Comparison of ENCODE assay signal across 13 cellular contexts in the genomic region with DNA sequence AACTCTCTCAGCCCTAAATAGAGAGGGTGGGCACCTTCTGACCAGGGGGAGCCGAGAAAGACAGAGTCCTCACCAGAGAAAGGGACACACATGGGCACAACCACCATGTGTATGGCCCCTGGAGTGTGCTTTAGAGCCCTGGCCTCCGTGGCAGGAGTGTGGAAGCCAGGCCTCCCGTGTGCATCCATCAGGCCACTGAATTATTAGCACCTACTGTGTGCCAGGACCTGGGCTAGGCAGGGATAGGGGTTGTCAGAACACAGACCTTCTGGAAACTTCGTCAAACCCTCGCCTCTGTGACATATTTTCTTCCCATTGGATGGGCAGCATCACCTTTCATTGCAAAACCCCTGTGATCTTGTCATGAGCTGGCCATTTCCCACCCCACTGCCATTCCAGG.
A peak's percentile ranks its signal among the peaks of the same experiment; 100 is the strongest.
DNase-seq lines count a peak whose midpoint lies in the region; ATAC-seq, FAIRE-seq and TF ChIP-seq lines count a peak whose summit lies in the region.
"Had no signal": no experiment of that assay in that cellular context is flagged by ENCODE, and none has a peak within 500 bp of the region (broad histone marks: within the 10 kb centered on the region; RNA-seq: fewer than 3 reads in every experiment).

No MANE protein-coding gene starts in this region.

- peaks cover 0 to 2% (median 0%) of the 10 kb centered on the region in 4 donors for H3K36me3 ChIP-seq in liver (ENCODE audit: control insufficient read depth in 4 of 4, insufficient read depth in 3 of 4, low read depth in 1 of 4, low read length in 3 of 4)
- peaks cover 43 to 71% of the 10 kb centered on the region in 2 experiments for H3K36me3 ChIP-seq in HepG2 (replicated peaks in 1 of 2; ENCODE audit: control insufficient read depth in 1 of 2, insufficient read depth in 2 of 2, low read length in 2 of 2)
- H3K36me3 ChIP-seq in uterus: no peaks in the 10 kb centered on the region

- POLR2A ChIA-PET in HepG2 (lab: Yijun Ruan, JAX): no interaction called here

- no peaks in the 10 kb centered on the region for H3K9me3 Mint-ChIP-seq in osteocyte (ENCODE audit: unreplicated experiment)

- peaks cover 76% of the 10 kb centered on the region for H3K4me1 Mint-ChIP-seq in osteocyte (ENCODE audit: unreplicated experiment)

- TF ChIP-seq POLR2A in HepG2 (IDR thresholded peaks at IDR 0.05; ENCODE audit: insufficient read depth in 1 of 2, low read depth in 2 of 2, low read length in 2 of 2): no peak
- no peak for TF ChIP-seq POLR2A in uterus (IDR thresholded peaks at IDR 0.05)

- H2AFZ ChIP-seq in HepG2 (ENCODE audit: low read length): no peak overlapping the region

- 88% methylated on average over 5 of the region's 5 CpGs for WGBS in liver
- whole genome bisulfite sequencing in HepG2 (ENCODE audit: low lambda C conversion rate): 90% methylated on average over 4 of the region's 5 CpGs

- intact Hi-C loops in HepG2 (cut with micrococcal nuclease; ENCODE audit: unreplicated experiment): no loop called here
- intact Hi-C loops in dorsolateral prefrontal cortex (cut with DNase I): loop anchor here (2.0 to 5.0 kb wide), 3 partner anchors 75 to 175 kb away; no protein-coding TSS in a partner anchor
- intact Hi-C loops in uterus (cut with DNase I; ENCODE audit: low total_unique reads): no loop called here

- H3K4me3 ChIP-seq in liver (ENCODE audit: low read depth in 1 of 3, low read length in 3 of 3) (no peak overlapping the region), HepG2 (replicated peaks in 1 of 3; ENCODE audit: insufficient read depth in 1 of 3, low read depth in 2 of 3, low read length in 3 of 3) (no peak overlapping the region), dorsolateral prefrontal cortex (no peak overlapping the region), uterus (no peak overlapping the region)

- H3K9me3 ChIP-seq in liver (ENCODE audit: control insufficient read depth in 4 of 4, low read length in 3 of 4) (no peaks in the 10 kb centered on the region), HepG2 (ENCODE audit: low read length) (no peaks in the 10 kb centered on the region), uterus (no peaks in the 10 kb centered on the region)
- H3K9me3 ChIP-seq: BE2C had no signal

- CTCF ChIA-PET in HepG2 (lab: Yijun Ruan, JAX; ENCODE audit: low intra/inter-chr PET ratio, low total read pairs): no interaction called here

- DNase-seq in HepG2 (ENCODE audit: low spot score) (no peak), dorsolateral prefrontal cortex (no peak), osteocyte (ENCODE audit: extremely low spot score, unreplicated experiment) (no peak), uterus (no peak), Kasumi-1 (lab: John Stamatoyannopoulos, UW) (no peak), foreskin keratinocyte (no peak), AML-193 (lab: John Stamatoyannopoulos, UW) (no peak)
- DNase-seq: activated gamma-delta T cell treated with Interleukin-2 at 50 U/mL for 16 hours, BE2C, NCI-H1694, retina had no signal

- H3K27me3 ChIP-seq in liver (ENCODE audit: control insufficient read depth in 4 of 4, insufficient read depth in 4 of 4, low read length in 3 of 4) (no peaks in the 10 kb centered on the region), HepG2 (ENCODE audit: control insufficient read depth in 1 of 2, insufficient read depth in 2 of 2, low read length in 2 of 2) (no peaks in the 10 kb centered on the region), dorsolateral prefrontal cortex (no peaks in the 10 kb centered on the region), uterus (no peaks in the 10 kb centered on the region), foreskin keratinocyte (no peaks in the 10 kb centered on the region)
- H3K27me3 ChIP-seq: BE2C had no signal

- H3K27ac ChIP-seq in liver (ENCODE audit: low read depth in 1 of 2, low read length in 2 of 2) (peak overlapping the region; percentile 53 to 83), HepG2 (ENCODE audit: extremely low read length, insufficient read depth, low read length) (no peak overlapping the region), dorsolateral prefrontal cortex (peak overlapping the region; percentile 16 to 91 (median 83)), uterus (peak overlapping the region; percentile 93 to 94), foreskin keratinocyte (no peak overlapping the region)
- H3K27ac ChIP-seq: VCaP had no signal

- no TSS peak for BruUV-seq in HepG2 (replicated peaks; lab: Mats Ljungman, UMichigan)

- H3K4me2 ChIP-seq in HepG2 (ENCODE audit: low read depth, low read length): no peak overlapping the region

- FAIRE-seq in HepG2 (lab: Jason Lieb, UNC): no peak

- peaks cover 30 to 59% (median 49%) of the 10 kb centered on the region in 4 donors for H3K4me1 ChIP-seq in liver (ENCODE audit: control insufficient read depth in 4 of 4, insufficient read depth in 4 of 4, low read length in 3 of 4)
- H3K4me1 ChIP-seq in HepG2 (ENCODE audit: insufficient read depth, low read length): peaks cover 52% of the 10 kb centered on the region
- H3K4me1 ChIP-seq in uterus: peaks cover 23 to 59% of the 10 kb centered on the region in 2 donors
- peaks cover 31% of the 10 kb centered on the region for H3K4me1 ChIP-seq in foreskin keratinocyte

- peak overlapping the region; percentile 76 for H3K27ac Mint-ChIP-seq in osteocyte (ENCODE audit: unreplicated experiment)

- no peak overlapping the region for H3K9ac ChIP-seq in liver (ENCODE audit: low read depth in 1 of 2, low read length in 2 of 2)
- H3K9ac ChIP-seq in HepG2 (ENCODE audit: insufficient read depth, low read depth, low read length): no peak overlapping the region

- H3K27me3 Mint-ChIP-seq in osteocyte (ENCODE audit: unreplicated experiment): no peaks in the 10 kb centered on the region

- TF ChIP-seq CTCF in liver (IDR thresholded peaks at IDR 0.05; ENCODE audit: low read depth, low read length, missing input control) (no peak), HepG2 (CRISPR knock-in tag; IDR thresholded peaks at IDR 0.05) (no peak), dorsolateral prefrontal cortex (IDR thresholded peaks at IDR 0.05 in 54 of 56, conservative IDR thresholded peaks at IDR 0.05 in 2 of 56; ENCODE audit: low read depth in 1 of 56, partially characterized antibody in 56 of 56) (no peak), osteocyte (IDR thresholded peaks at IDR 0.05) (no peak), uterus (IDR thresholded peaks at IDR 0.05) (no peak), foreskin keratinocyte (conservative IDR thresholded peaks at IDR 0.05) (no peak)

- peaks cover 2% of the 10 kb centered on the region for H3K79me2 ChIP-seq in HepG2 (ENCODE audit: insufficient read depth, low read length)

- H3K36me3 Mint-ChIP-seq in osteocyte (ENCODE audit: unreplicated experiment): peaks cover 10% of the 10 kb centered on the region

- in situ Hi-C loops in HepG2 (cut with HindIII; ENCODE audit: extremely low pct_ligation_motif_present, low pct_unique_long_range_greater_than_20kb): no loop called here

- no peak for ATAC-seq in HepG2
- ATAC-seq in foreskin keratinocyte: no peak

- no peak for TF ChIP-seq EP300 in HepG2 (IDR thresholded peaks at IDR 0.05; ENCODE audit: low read depth in 2 of 2, low read length in 2 of 2)
- no peak for TF ChIP-seq EP300 in HepG2 (CRISPR knock-in tag; IDR thresholded peaks at IDR 0.05; ENCODE audit: borderline replicate concordance)

- TF ChIP-seq RAD21 in liver (IDR thresholded peaks at IDR 0.05) (no peak), HepG2 (CRISPR knock-in tag; IDR thresholded peaks at IDR 0.05) (no peak)

- H4K20me1 ChIP-seq in HepG2 (ENCODE audit: insufficient read depth, low read length): peaks cover 11% of the 10 kb centered on the region

- no peak overlapping the region for H3K4me3 Mint-ChIP-seq in osteocyte (ENCODE audit: unreplicated experiment)

TF ChIP-seq in liver, 16 proteins besides CTCF, POLR2A, EP300 and RAD21 (continues in another document):
- TF ChIP-seq FOXA1 (IDR thresholded peaks at IDR 0.05): no peak
- TF ChIP-seq FOXA2 (IDR thresholded peaks at IDR 0.05): no peak
- no peak for TF ChIP-seq NR2F2 (IDR thresholded peaks at IDR 0.05)
- TF ChIP-seq, protein P1, sequence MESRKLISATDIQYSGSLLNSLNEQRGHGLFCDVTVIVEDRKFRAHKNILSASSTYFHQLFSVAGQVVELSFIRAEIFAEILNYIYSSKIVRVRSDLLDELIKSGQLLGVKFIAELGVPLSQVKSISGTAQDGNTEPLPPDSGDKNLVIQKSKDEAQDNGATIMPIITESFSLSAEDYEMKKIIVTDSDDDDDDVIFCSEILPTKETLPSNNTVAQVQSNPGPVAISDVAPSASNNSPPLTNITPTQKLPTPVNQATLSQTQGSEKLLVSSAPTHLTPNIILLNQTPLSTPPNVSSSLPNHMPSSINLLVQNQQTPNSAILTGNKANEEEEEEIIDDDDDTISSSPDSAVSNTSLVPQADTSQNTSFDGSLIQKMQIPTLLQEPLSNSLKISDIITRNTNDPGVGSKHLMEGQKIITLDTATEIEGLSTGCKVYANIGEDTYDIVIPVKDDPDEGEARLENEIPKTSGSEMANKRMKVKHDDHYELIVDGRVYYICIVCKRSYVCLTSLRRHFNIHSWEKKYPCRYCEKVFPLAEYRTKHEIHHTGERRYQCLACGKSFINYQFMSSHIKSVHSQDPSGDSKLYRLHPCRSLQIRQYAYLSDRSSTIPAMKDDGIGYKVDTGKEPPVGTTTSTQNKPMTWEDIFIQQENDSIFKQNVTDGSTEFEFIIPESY (IDR thresholded peaks at IDR 0.05): no peak
- TF ChIP-seq, protein P2, sequence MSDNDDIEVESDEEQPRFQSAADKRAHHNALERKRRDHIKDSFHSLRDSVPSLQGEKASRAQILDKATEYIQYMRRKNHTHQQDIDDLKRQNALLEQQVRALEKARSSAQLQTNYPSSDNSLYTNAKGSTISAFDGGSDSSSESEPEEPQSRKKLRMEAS (IDR thresholded peaks at IDR 0.05): no peak

TF ChIP-seq in HepG2, 621 proteins besides CTCF, POLR2A, EP300 and RAD21 (continues in another document):
- TF ChIP-seq CCDC6 (CRISPR knock-in tag; IDR thresholded peaks at IDR 0.05): no peak
- no peak for TF ChIP-seq ZNF367 (CRISPR knock-in tag; IDR thresholded peaks at IDR 0.05; ENCODE audit: borderline replicate concordance)
- TF ChIP-seq, protein P3, sequence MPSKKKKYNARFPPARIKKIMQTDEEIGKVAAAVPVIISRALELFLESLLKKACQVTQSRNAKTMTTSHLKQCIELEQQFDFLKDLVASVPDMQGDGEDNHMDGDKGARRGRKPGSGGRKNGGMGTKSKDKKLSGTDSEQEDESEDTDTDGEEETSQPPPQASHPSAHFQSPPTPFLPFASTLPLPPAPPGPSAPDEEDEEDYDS (CRISPR knock-in tag; IDR thresholded peaks at IDR 0.05): no peak
- TF ChIP-seq ZNF501 (CRISPR knock-in tag; IDR thresholded peaks at IDR 0.05): no peak
- TF ChIP-seq CHCHD3 (CRISPR knock-in tag; IDR thresholded peaks at IDR 0.05): no peak

Comparison
In these comparisons a context has a peak if more than half of its experiments do, and no peak if none do; other contexts are left out.
1. H3K27ac ChIP-seq: peak in liver (2 of 2), dorsolateral prefrontal cortex (59 of 59) and uterus (2 of 2); none in HepG2 (single experiment) and foreskin keratinocyte (single experiment).
2. intact Hi-C loops: an anchor here in dorsolateral prefrontal cortex (2.0 to 5.0 kb wide); none called in HepG2 and uterus.